In the genomic region with DNA sequence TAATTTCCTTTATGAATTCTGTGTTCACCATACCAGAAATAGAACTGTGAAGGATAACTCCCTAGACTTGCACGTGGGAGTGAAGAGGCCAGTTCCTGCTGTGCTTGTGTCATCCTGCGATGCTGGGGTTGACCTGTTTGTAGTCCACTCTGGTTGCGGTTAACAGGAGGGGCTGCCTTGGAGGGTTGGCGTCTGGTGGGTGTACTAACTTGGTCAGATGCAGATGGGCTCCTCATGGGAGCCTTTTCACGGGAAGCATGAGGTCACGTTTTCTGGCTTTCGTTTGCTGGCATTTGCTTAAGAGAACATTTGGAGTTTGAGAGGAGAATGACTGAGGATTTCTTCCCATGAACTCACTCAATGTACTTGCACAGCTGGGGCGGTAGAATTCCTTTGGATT, we compare ENCODE assay signal across 17 cellular contexts. TPM values are rescaled to one million over a fixed set of nuclear protein-coding genes. Genes with fewer than 3 reads are reported as not detected.
A peak's percentile ranks its signal among the peaks of the same experiment; 100 is the strongest.
DNase-seq lines count a peak whose midpoint lies in the region; TF ChIP-seq lines count a peak whose summit lies in the region.
"Had no signal": no experiment of that assay in that cellular context is flagged by ENCODE, and none has a peak within 500 bp of the region (broad histone marks: within the 10 kb centered on the region; RNA-seq: fewer than 3 reads in every experiment).

No MANE protein-coding gene starts in this region.

- intact Hi-C loops in activated CD4-positive, alpha-beta T cell treated with anti-CD3 and anti-CD28 coated beads, Interleukin-2, amount 10 ng/mL, durations not matched to agents 24 days and 14 days (cut with micrococcal nuclease): loop anchor here (5.0 kb wide), 1 partner anchor 318 kb away; the partner anchor contains the start of gene SOD2

- H3K36me3 Mint-ChIP-seq in chondrocyte (ENCODE audit: low read depth): peaks cover 22% of the 10 kb centered on the region
- H3K36me3 Mint-ChIP-seq in immature natural killer cell: peaks cover 18 to 35% (median 30%) of the 10 kb centered on the region in 3 donors
- peaks cover 55% of the 10 kb centered on the region for H3K36me3 Mint-ChIP-seq in activated CD4-positive, alpha-beta T cell treated with anti-CD3 and anti-CD28 coated beads, Interleukin-2, amount 10 ng/mL, durations not matched to agents 24 days and 14 days (ENCODE audit: low read depth)

- no peak overlapping the region for H3K4me3 ChIP-seq in GM23248

- 0 out of 2 replicates have a peak, but pooled peaks cover 4% of the 10 kb centered on the region for H4K20me1 ChIP-seq in GM23248 (ENCODE audit: insufficient read depth)

- DNase-seq in GM23248 (peak; percentile 85), chondrocyte (ENCODE audit: low spot score) (peak; percentile 49), immature natural killer cell (no peak), stromal cell of bone marrow (ENCODE audit: low read depth) (peak; percentile 70), NCI-H510A treated with DMSO at 0.1 percent for 48 hours (lab: John Stamatoyannopoulos, UW) (no peak)
- DNase-seq in stimulated activated CD4-positive, alpha-beta T cell treated with anti-CD3 and anti-CD28 coated beads, Interleukin-12 subunit alpha, Interleukin-12 subunit beta, amount 100 ng/mL, for 4 hours: no peak
- no peak for DNase-seq in activated CD4-positive, alpha-beta T cell treated with anti-CD3 and anti-CD28 coated beads, Interleukin-2, amount 10 ng/mL, durations not matched to agents 24 days and 14 days
- DNase-seq in stimulated activated CD8-positive, alpha-beta memory T cell treated with anti-CD3 and anti-CD28 coated beads, Interleukin-4, amount 100 ng/mL, for 48 hours: no peak
- DNase-seq: activated B cell treated with CpG ODN at 0.5 μM for 24 hours; activated naive CD4-positive, alpha-beta T cell treated with anti-CD3 and anti-CD28 coated beads, Interleukin-2, amount 10 ng/mL, durations not matched to agents 7 days and 5 days; CD4-positive, CD25-positive, alpha-beta regulatory T cell; KG1; mesendoderm; NCI-H1436 treated with DMSO at 0.1 percent for 48 hours; NCI-H510A; T-cell had no signal

- H3K9me2 ChIP-seq in GM23248 (ENCODE audit: insufficient read depth): no peaks in the 10 kb centered on the region

- TF ChIP-seq CTCF in chondrocyte (IDR thresholded peaks at IDR 0.05): no peak

- no peaks in the 10 kb centered on the region for H3K9me3 ChIP-seq in GM23248 (ENCODE audit: low read depth)

- 18 to 19% methylated on average over 8 of the region's 8 CpGs for WGBS in GM23248 (ENCODE audit: low coverage in 1 of 2, low lambda C conversion rate in 2 of 2, missing lambda C conversion rate in 2 of 2), 2 experiments

- H3K79me2 ChIP-seq in GM23248 (ENCODE audit: insufficient read depth): peaks cover 29% of the 10 kb centered on the region

- no peaks in the 10 kb centered on the region for H3K27me3 ChIP-seq in GM23248 (replicated peaks; ENCODE audit: insufficient read depth)

- H2AFZ ChIP-seq in GM23248: no peak overlapping the region

- H3K36me3 ChIP-seq in GM23248 (ENCODE audit: low read depth): peaks cover 6% of the 10 kb centered on the region; the same call in 1 of the 2 replicates

- peak overlapping the region; percentile 31 for H3K4me2 ChIP-seq in GM23248 (ENCODE audit: unreplicated experiment)

- peaks cover 12% of the 10 kb centered on the region; the same call in 1 of the 2 replicates for H3K4me1 ChIP-seq in GM23248 (ENCODE audit: insufficient read depth)

- peak overlapping the region; percentile 84 for H3K27ac Mint-ChIP-seq in chondrocyte (ENCODE audit: unreplicated experiment)
- H3K27ac Mint-ChIP-seq in immature natural killer cell: peak overlapping the region in 4 of 6 donors; percentile 6 to 70 (median 50)
- no peak overlapping the region for H3K27ac Mint-ChIP-seq in activated CD4-positive, alpha-beta T cell treated with anti-CD3 and anti-CD28 coated beads, Interleukin-2, amount 10 ng/mL, durations not matched to agents 24 days and 14 days
- H3K27ac Mint-ChIP-seq: activated B cell treated with CpG ODN at 0.5 μM for 24 hours; activated naive CD4-positive, alpha-beta T cell treated with anti-CD3 and anti-CD28 coated beads, Interleukin-2, amount 10 ng/mL, durations not matched to agents 7 days and 5 days; T-cell had no signal

- in situ Hi-C loops in GM23248 (cut with MboI): no loop called here

- H3K27ac ChIP-seq in GM23248: peak overlapping the region; percentile 59
- H3K27ac ChIP-seq: epithelial cell of prostate had no signal

- no peak overlapping the region for H3K4me3 Mint-ChIP-seq in chondrocyte (ENCODE audit: unreplicated experiment)
- no peak overlapping the region for H3K4me3 Mint-ChIP-seq in immature natural killer cell
- H3K4me3 Mint-ChIP-seq in activated CD4-positive, alpha-beta T cell treated with anti-CD3 and anti-CD28 coated beads, Interleukin-2, amount 10 ng/mL, durations not matched to agents 24 days and 14 days: no peak overlapping the region
- H3K4me3 Mint-ChIP-seq: activated B cell treated with CpG ODN at 0.5 μM for 24 hours; activated naive CD4-positive, alpha-beta T cell treated with anti-CD3 and anti-CD28 coated beads, Interleukin-2, amount 10 ng/mL, durations not matched to agents 7 days and 5 days; CD4-positive, CD25-positive, alpha-beta regulatory T cell; T-cell had no signal

- 0 out of 2 replicates have a peak overlapping the region, but pooled peaks have one; percentile 21 for H3K9ac ChIP-seq in GM23248

- H3K4me1 Mint-ChIP-seq in chondrocyte (ENCODE audit: low read depth): peaks cover 43% of the 10 kb centered on the region
- H3K4me1 Mint-ChIP-seq in immature natural killer cell: peaks cover 58 to 82% of the 10 kb centered on the region in 2 donors
- H3K4me1 Mint-ChIP-seq in activated CD4-positive, alpha-beta T cell treated with anti-CD3 and anti-CD28 coated beads, Interleukin-2, amount 10 ng/mL, durations not matched to agents 24 days and 14 days: peaks cover 43% of the 10 kb centered on the region

- peaks cover 6% of the 10 kb centered on the region; the same call in 1 of the 2 replicates for H3F3A ChIP-seq in GM23248 (ENCODE audit: insufficient read depth)

- H3K27me3 Mint-ChIP-seq in chondrocyte (ENCODE audit: low read depth) (no peaks in the 10 kb centered on the region), immature natural killer cell (ENCODE audit: low read depth in 3 of 3) (no peaks in the 10 kb centered on the region)
- H3K27me3 Mint-ChIP-seq in activated CD4-positive, alpha-beta T cell treated with anti-CD3 and anti-CD28 coated beads, Interleukin-2, amount 10 ng/mL, durations not matched to agents 24 days and 14 days: no peaks in the 10 kb centered on the region
- H3K27me3 Mint-ChIP-seq: activated B cell treated with CpG ODN at 0.5 μM for 24 hours; CD4-positive, CD25-positive, alpha-beta regulatory T cell; T-cell had no signal

- H3K9me3 Mint-ChIP-seq in chondrocyte (ENCODE audit: low read depth) (no peaks in the 10 kb centered on the region), immature natural killer cell (no peaks in the 10 kb centered on the region)
- H3K9me3 Mint-ChIP-seq in activated CD4-positive, alpha-beta T cell treated with anti-CD3 and anti-CD28 coated beads, Interleukin-2, amount 10 ng/mL, durations not matched to agents 24 days and 14 days: no peaks in the 10 kb centered on the region
- H3K9me3 Mint-ChIP-seq: activated B cell treated with CpG ODN at 0.5 μM for 24 hours, T-cell had no signal

RNA-seq across cellular contexts. Expression of gene IGF2R, which starts 41.2 kb away (rescaled TPM):
- 30.9 TPM in 2 replicates for total RNA-seq in GM23248 (2014; rRNA removed; shearing (Covaris generic))
- 8.1 and 8.8 TPM in 2 replicates for polyA plus RNA-seq in GM23248 (2016; fragmentation: Nextera tagmentation; extraction: Ambion mirVana)
- total RNA-seq in chondrocyte: 205 to 247 TPM (median 242 TPM) in 3 replicates
- 10 to 100 TPM; 17.2 to 54.9 (median 21.4) TPM for polyA plus RNA-seq in immature natural killer cell
- total RNA-seq in activated CD4-positive, alpha-beta T cell treated with anti-CD3 and anti-CD28 coated beads, Interleukin-2, amount 10 ng/mL, durations not matched to agents 24 days and 14 days: 75.1 and 77.9 TPM in 2 replicates

Comparison
In these comparisons a context has a peak if more than half of its experiments do, and no peak if none do; other contexts are left out.
1. DNase-seq: peak in GM23248 (single experiment), chondrocyte (single experiment) and stromal cell of bone marrow (single experiment); none in immature natural killer cell (0 of 3), stimulated activated CD4-positive, alpha-beta T cell treated with anti-CD3 and anti-CD28 coated beads, Interleukin-12 subunit alpha, Interleukin-12 subunit beta, amount 100 ng/mL, for 4 hours (single experiment), activated CD4-positive, alpha-beta T cell treated with anti-CD3 and anti-CD28 coated beads, Interleukin-2, amount 10 ng/mL, durations not matched to agents 24 days and 14 days (single experiment), stimulated activated CD8-positive, alpha-beta memory T cell treated with anti-CD3 and anti-CD28 coated beads, Interleukin-4, amount 100 ng/mL, for 48 hours (single experiment) and NCI-H510A treated with DMSO at 0.1 percent for 48 hours (single experiment).